Comparison of ENCODE assay signal across 1 cellular context in the genomic region with DNA sequence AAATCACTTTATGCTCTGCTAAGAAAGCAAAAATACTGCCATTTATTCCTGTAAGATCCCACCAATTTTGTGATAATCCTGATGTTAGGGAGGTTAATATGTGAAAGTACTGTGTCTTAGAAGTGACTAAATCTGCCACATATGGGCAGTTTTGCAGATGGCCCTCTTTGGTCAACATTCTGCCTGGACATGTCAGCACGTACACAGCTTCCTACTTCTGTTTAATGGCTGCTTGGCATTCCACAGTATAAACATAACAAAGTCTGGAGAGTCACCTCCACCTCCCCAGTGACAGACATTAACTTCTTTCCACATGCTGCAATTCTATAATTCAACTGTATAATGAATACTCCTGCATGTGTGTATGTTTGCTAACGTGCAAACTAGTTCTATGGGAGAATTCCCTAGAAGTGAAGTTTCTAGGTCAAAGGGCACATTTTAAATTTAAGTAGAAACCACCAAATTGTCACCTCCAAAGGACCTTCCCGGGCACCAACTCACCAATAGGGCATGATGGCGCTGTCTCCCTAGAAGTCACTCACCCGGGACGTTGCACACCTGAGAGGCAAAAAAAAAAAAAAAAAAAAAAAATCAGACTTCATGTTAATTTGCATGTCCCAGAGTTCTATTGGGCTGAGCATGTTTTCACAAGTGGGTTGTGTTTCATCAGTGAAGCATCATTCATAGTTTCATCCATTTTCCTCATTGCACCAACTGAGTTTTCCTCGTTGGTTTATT.
TF ChIP-seq lines count a peak whose summit lies in the region.

No MANE protein-coding gene starts in this region.

TF ChIP-seq in GM12878, 131 proteins besides CTCF, POLR2A, EP300 and RAD21:
- TF ChIP-seq ZNF384 (IDR thresholded peaks at IDR 0.05; ENCODE audit: borderline replicate concordance, low read depth, low read length) (peak; percentile 60; the same call in 1 of the 2 replicates), IRF4 (IDR thresholded peaks at IDR 0.05; ENCODE audit: low read depth, low read length) (no peak)
